In the genomic region with DNA sequence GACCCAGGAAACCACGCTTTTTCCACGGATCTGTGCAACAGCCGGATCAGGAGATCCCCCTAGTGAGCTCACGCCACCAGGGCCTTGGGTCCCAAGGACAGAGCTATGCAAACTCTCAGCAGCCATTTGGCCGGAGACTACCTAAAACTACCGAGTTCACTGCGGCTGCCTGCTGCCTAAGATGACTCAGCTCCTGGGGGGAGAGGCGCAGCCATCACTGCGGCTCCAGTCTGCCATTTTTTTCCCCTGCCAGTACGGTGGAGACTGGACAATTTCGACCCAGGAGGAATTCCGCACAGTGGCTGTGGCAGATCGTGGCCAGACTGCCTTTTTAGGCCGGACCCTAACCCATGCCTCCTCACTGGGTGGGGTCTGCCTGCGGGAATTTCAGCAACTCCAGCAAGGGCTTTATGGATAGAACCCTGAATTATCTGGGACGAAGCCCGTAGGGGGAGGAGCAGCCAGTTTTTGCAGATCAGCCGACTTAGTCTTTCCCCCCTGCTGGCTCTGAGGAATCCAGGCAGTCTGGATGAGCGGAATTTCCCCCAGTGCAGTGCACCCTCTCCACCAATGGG, we compare ENCODE assay signal across 1 cellular context.
TF ChIP-seq lines count a peak whose summit lies in the region.

No MANE protein-coding gene starts in this region.

TF ChIP-seq in K562, 482 proteins besides CTCF, POLR2A, EP300 and RAD21 (continued from another document):
- peak; percentile 47; the same call in 1 of the 2 replicates for TF ChIP-seq NFE2 (IDR thresholded peaks at IDR 0.05; ENCODE audit: low read depth)
- no peak for TF ChIP-seq ZNF785 (CRISPR knock-in tag; IDR thresholded peaks at IDR 0.05)
- no peak for TF ChIP-seq MLLT1 (IDR thresholded peaks at IDR 0.05)
- TF ChIP-seq VEZF1 (CRISPR knock-in tag; IDR thresholded peaks at IDR 0.05), result no peak
- TF ChIP-seq NCOA1 (IDR thresholded peaks at IDR 0.05; ENCODE audit: low read depth), result no peak
- TF ChIP-seq NCOA4 (IDR thresholded peaks at IDR 0.05; ENCODE audit: partially characterized antibody), result no peak
